In the genomic region with DNA sequence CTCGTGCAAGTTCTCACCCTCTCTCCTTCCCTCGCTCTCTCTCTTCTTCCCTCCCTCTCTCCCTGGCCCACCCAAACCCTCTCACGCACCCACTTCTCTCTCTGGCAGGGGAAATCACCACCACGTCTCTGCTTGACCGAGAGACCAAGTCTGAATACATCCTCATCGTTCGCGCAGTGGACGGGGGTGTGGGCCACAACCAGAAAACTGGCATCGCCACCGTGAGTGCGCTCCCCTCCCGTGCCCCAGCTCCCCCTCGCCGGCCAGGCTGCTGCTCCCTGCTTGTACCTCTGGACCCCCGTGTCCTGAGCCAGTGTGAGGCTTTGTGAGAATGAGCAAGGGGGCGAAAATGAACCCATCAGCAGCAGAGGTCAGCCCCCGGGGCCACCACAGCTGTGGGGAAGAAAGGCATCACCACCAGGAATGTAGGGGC, we compare ENCODE assay signal across 10 cellular contexts. TPM values are rescaled to one million over a fixed set of nuclear protein-coding genes. Genes with fewer than 3 reads are reported as not detected.
DNase-seq lines count a peak whose midpoint lies in the region; ATAC-seq and TF ChIP-seq lines count a peak whose summit lies in the region.
"Had no signal": no experiment of that assay in that cellular context is flagged by ENCODE, and none has a peak within 500 bp of the region (broad histone marks: within the 10 kb centered on the region; RNA-seq: fewer than 3 reads in every experiment).

No MANE protein-coding gene starts in this region.

- no peaks in the 10 kb centered on the region for H3K36me3 ChIP-seq in KOPT-K1 (ENCODE audit: insufficient read depth, low read length)
- H3K36me3 ChIP-seq in mucosa of descending colon (ENCODE audit: low read depth), result no peaks in the 10 kb centered on the region
- no peaks in the 10 kb centered on the region for H3K36me3 ChIP-seq in aorta (ENCODE audit: control insufficient read depth in 1 of 2, insufficient read depth in 2 of 2, low read length in 1 of 2)
- H3K36me3 ChIP-seq: SJSA1 had no signal

- peak overlapping the region; percentile 30 to 83 (median 61) for H3K4me3 Mint-ChIP-seq in naive B cell

- H3K9me3 ChIP-seq in KOPT-K1 (ENCODE audit: insufficient read depth, low read length, poor library complexity, severe bottlenecking) (peaks cover under 1% of the 10 kb centered on the region), mucosa of descending colon (no peaks in the 10 kb centered on the region), aorta (ENCODE audit: control insufficient read depth, low read length) (no peaks in the 10 kb centered on the region)
- H3K9me3 ChIP-seq: SJSA1 had no signal

- peaks cover 28 to 51% (median 38%) of the 10 kb centered on the region in 3 donors for H3K4me1 Mint-ChIP-seq in naive B cell

- H3K27me3 ChIP-seq in dorsolateral prefrontal cortex (no peaks in the 10 kb centered on the region), aorta (ENCODE audit: control insufficient read depth in 1 of 2, insufficient read depth in 2 of 2, low read length in 1 of 2) (no peaks in the 10 kb centered on the region)
- H3K27me3 ChIP-seq: SJSA1 had no signal

- TF ChIP-seq CTCF in GM12864 (IDR thresholded peaks at IDR 0.05; ENCODE audit: low read depth, low read length, missing control alignments) (no peak), dorsolateral prefrontal cortex (IDR thresholded peaks at IDR 0.05 in 54 of 56, conservative IDR thresholded peaks at IDR 0.05 in 2 of 56; ENCODE audit: low read depth in 1 of 56, partially characterized antibody in 56 of 56) (no peak), mucosa of descending colon (IDR thresholded peaks at IDR 0.05) (no peak)

- no peaks in the 10 kb centered on the region for H3K36me3 Mint-ChIP-seq in naive B cell

- ATAC-seq in GM19467 (IDR thresholded peaks at IDR 0.05; ENCODE audit: unreplicated experiment) (peak; percentile 12), naive B cell (ENCODE audit: low read depth in 2 of 2) (peak; percentile 12), mucosa of descending colon (no peak), GM18498 (IDR thresholded peaks at IDR 0.05; ENCODE audit: unreplicated experiment) (no peak), aorta (ENCODE audit: low FRiP score) (no peak)

- H3K27ac ChIP-seq in KOPT-K1 (ENCODE audit: low read depth, low read length, poor library complexity, severe bottlenecking) (peak overlapping the region; percentile 39), dorsolateral prefrontal cortex (peak overlapping the region in 2 of 59 donors; percentile 1 to 58), aorta (ENCODE audit: low read depth in 1 of 2, low read length in 2 of 2) (no peak overlapping the region)
- H3K27ac ChIP-seq: SJSA1 had no signal

- peak overlapping the region; percentile 2 for H3K4me3 ChIP-seq in GM12864 (ENCODE audit: low read depth, low read length)
- H3K4me3 ChIP-seq in dorsolateral prefrontal cortex, result no peak overlapping the region
- H3K4me3 ChIP-seq in mucosa of descending colon, result no peak overlapping the region
- no peak overlapping the region for H3K4me3 ChIP-seq in aorta (ENCODE audit: low read length in 2 of 2)
- H3K4me3 ChIP-seq: SJSA1 had no signal

- 87 to 90% methylated on average over 18 of the region's 18 CpGs for WGBS in aorta, 2 donors

- H3K27ac Mint-ChIP-seq in naive B cell, result peak overlapping the region; percentile 68 to 95 (median 86)

- peaks cover 0 to 6% (median 1%) of the 10 kb centered on the region in 7 donors for H3K9me3 Mint-ChIP-seq in naive B cell

- H3K4me1 ChIP-seq in mucosa of descending colon (ENCODE audit: low read depth) (no peaks in the 10 kb centered on the region), aorta (ENCODE audit: control insufficient read depth in 1 of 2, insufficient read depth in 2 of 2, low read length in 2 of 2) (no peaks in the 10 kb centered on the region)

- no peaks in the 10 kb centered on the region for H3K27me3 Mint-ChIP-seq in naive B cell

- DNase-seq in GM12864 (ENCODE audit: low read depth) (no peak), naive B cell (no peak), dorsolateral prefrontal cortex (no peak), mucosa of descending colon (no peak), aorta (no peak)
- DNase-seq: EL had no signal

- intact Hi-C loops in dorsolateral prefrontal cortex (cut with DNase I), result no loop called here
- intact Hi-C loops in mucosa of descending colon (cut with DNase I, micrococcal nuclease), result loop anchor here in 1 of 2 donors (10.0 kb wide), 1 partner anchor 309 kb away; no protein-coding TSS in a partner anchor
- intact Hi-C loops in aorta (cut with DNase I), result no loop called here

RNA-seq across cellular contexts. Expression of gene C10orf105, which starts 25.5 kb away (rescaled TPM):
- polyA plus RNA-seq in naive B cell (ENCODE audit: low read depth in 6 of 6), result not detected
- total RNA-seq in dorsolateral prefrontal cortex, result 10 to 100 TPM in 14 of 120 experiments, 1 to 10 TPM in 102, under 1 TPM in 4; 0.63 to 21.1 (median 4.3) TPM
- under 1 TPM in 1 of 3 donors, not detected in 2; 0.10 TPM for total RNA-seq in mucosa of descending colon
- under 1 TPM; 0.36 to 0.42 TPM for total RNA-seq in aorta
- not detected for polyA plus RNA-seq in aorta
- total RNA-seq: SJSA1 had no signal

Comparison
In these comparisons a context has a peak if more than half of its experiments do, and no peak if none do; other contexts are left out.
1. ATAC-seq: peak in GM19467 (single experiment) and naive B cell (2 of 2); none in mucosa of descending colon (single experiment), GM18498 (single experiment) and aorta (single experiment).